10 cellular contexts compared by ENCODE assay signal in genomic region chr7:134766779-134767566, GRCh38. TPM values are rescaled to one million over a fixed set of nuclear protein-coding genes. Genes with fewer than 3 reads are reported as not detected.
DNase-seq lines count a peak whose midpoint lies in the region; ATAC-seq and TF ChIP-seq lines count a peak whose summit lies in the region.
"Had no signal": no experiment of that assay in that cellular context is flagged by ENCODE, and none has a peak within 500 bp of the region (broad histone marks: within the 10 kb centered on the region; RNA-seq: fewer than 3 reads in every experiment).

No MANE protein-coding gene starts in this region.

- peak overlapping the region; percentile 57 for H2AFZ ChIP-seq in GM23338
- H2AFZ ChIP-seq in SU-DHL-6 (ENCODE audit: low read depth, low read length, severe bottlenecking) = peak overlapping the region; percentile 60

- H3F3A ChIP-seq in GM23338 (replicated peaks; ENCODE audit: low read depth) (no peaks in the 10 kb centered on the region), SU-DHL-6 (ENCODE audit: insufficient read depth) (no peaks in the 10 kb centered on the region)

- no peaks in the 10 kb centered on the region for H3K9me3 ChIP-seq in SU-DHL-6 (ENCODE audit: insufficient read depth, low read length)

- intact Hi-C loops in activated naive CD4-positive, alpha-beta T cell treated with anti-CD3 and anti-CD28 coated beads for 36 hours (cut with micrococcal nuclease) = no loop called here

- H3K4me1 Mint-ChIP-seq in GM23338 = peaks cover 13% of the 10 kb centered on the region
- H3K4me1 Mint-ChIP-seq in naive B cell = peaks cover 34 to 39% (median 36%) of the 10 kb centered on the region in 3 donors
- H3K4me1 Mint-ChIP-seq in activated naive CD4-positive, alpha-beta T cell treated with anti-CD3 and anti-CD28 coated beads for 36 hours (ENCODE audit: low read depth) = no peaks in the 10 kb centered on the region

- H3K4me3 Mint-ChIP-seq in GM23338 (no peak overlapping the region), naive B cell (peak overlapping the region; percentile 38 to 81 (median 73))
- no peak overlapping the region for H3K4me3 Mint-ChIP-seq in activated naive CD4-positive, alpha-beta T cell treated with anti-CD3 and anti-CD28 coated beads for 36 hours

- no peaks in the 10 kb centered on the region for H3K79me2 ChIP-seq in GM23338 (replicated peaks; ENCODE audit: insufficient read depth)
- no peaks in the 10 kb centered on the region for H3K79me2 ChIP-seq in SU-DHL-6 (ENCODE audit: insufficient read depth, low read length)

- CTCF ChIA-PET in activated naive CD4-positive, alpha-beta T cell treated with anti-CD3 and anti-CD28 coated beads for 36 hours (lab: Charles Lee) = interaction anchor here (1.2 to 1.4 kb wide), 2 partner anchors 17 to 187 kb away, joined by 3 to 4 read pairs; no protein-coding TSS in a partner anchor

- H3K27ac Mint-ChIP-seq in GM23338 (no peak overlapping the region), naive B cell (peak overlapping the region; percentile 77 to 98 (median 94))
- no peak overlapping the region for H3K27ac Mint-ChIP-seq in activated naive CD4-positive, alpha-beta T cell treated with anti-CD3 and anti-CD28 coated beads for 36 hours

- H3K4me3 ChIP-seq in GM12865 (ENCODE audit: low read depth, low read length) = no peak overlapping the region
- no peak overlapping the region for H3K4me3 ChIP-seq in GM23338
- no peak overlapping the region for H3K4me3 ChIP-seq in SU-DHL-6 (ENCODE audit: insufficient read depth, low read length, poor library complexity, severe bottlenecking)

- H3K4me2 ChIP-seq in GM23338 (no peak overlapping the region), SU-DHL-6 (ENCODE audit: low read depth, low read length, poor library complexity, severe bottlenecking) (peak overlapping the region; percentile 43)

- H3K36me3 Mint-ChIP-seq in GM23338 (ENCODE audit: low read depth) = no peaks in the 10 kb centered on the region; the same call in 2 of the 3 replicates
- H3K36me3 Mint-ChIP-seq in naive B cell = peaks cover 0 to 6% of the 10 kb centered on the region in 2 donors
- peaks cover 2% of the 10 kb centered on the region for H3K36me3 Mint-ChIP-seq in activated naive CD4-positive, alpha-beta T cell treated with anti-CD3 and anti-CD28 coated beads for 36 hours (ENCODE audit: low read depth)

- H3K36me3 ChIP-seq in GM23338 (ENCODE audit: insufficient read depth) (no peaks in the 10 kb centered on the region), SU-DHL-6 (ENCODE audit: low read length) (no peaks in the 10 kb centered on the region)

- H3K9me2 ChIP-seq in GM23338 (ENCODE audit: insufficient read depth) (peaks cover 5% of the 10 kb centered on the region; the same call in 1 of the 2 replicates), SU-DHL-6 (replicated peaks; ENCODE audit: insufficient read depth, low read length) (no peaks in the 10 kb centered on the region)

- H4K20me1 ChIP-seq in GM23338 (replicated peaks; ENCODE audit: insufficient read depth) (no peaks in the 10 kb centered on the region), SU-DHL-6 (ENCODE audit: low read depth, low read length) (no peaks in the 10 kb centered on the region)

- H3K27ac ChIP-seq in GM23338 (ENCODE audit: low read depth) (no peak overlapping the region), SU-DHL-6 (ENCODE audit: low read depth, low read length) (peak overlapping the region; percentile 39; the same call in 1 of the 2 replicates)
- H3K27ac ChIP-seq: VCaP had no signal

- ATAC-seq in GM23338 (no peak), naive B cell (ENCODE audit: low read depth in 2 of 2) (peak; percentile 88 to 92)

- no peak for TF ChIP-seq CTCF in GM12865 (IDR thresholded peaks at IDR 0.05; ENCODE audit: insufficient read depth, low read depth, low read length, missing control alignments)
- TF ChIP-seq CTCF in GM23338 (conservative IDR thresholded peaks at IDR 0.05; ENCODE audit: low read depth in 2 of 2) = no peak
- no peak for TF ChIP-seq CTCF in SU-DHL-6 (IDR thresholded peaks at IDR 0.05; ENCODE audit: insufficient read depth, low read length, poor library complexity, severe bottlenecking)

- no peak overlapping the region for H3K9ac ChIP-seq in SU-DHL-6 (ENCODE audit: low read length)

- peaks cover 7% of the 10 kb centered on the region for H3K27me3 Mint-ChIP-seq in GM23338 (ENCODE audit: insufficient read depth, low read depth, poor library complexity)
- H3K27me3 Mint-ChIP-seq in naive B cell = no peaks in the 10 kb centered on the region
- no peaks in the 10 kb centered on the region for H3K27me3 Mint-ChIP-seq in activated naive CD4-positive, alpha-beta T cell treated with anti-CD3 and anti-CD28 coated beads for 36 hours (ENCODE audit: low read depth)

- 0 out of 2 replicates have a peak, but pooled peaks cover 4% of the 10 kb centered on the region for H3K4me1 ChIP-seq in GM23338 (ENCODE audit: insufficient read depth)

- H3K9me3 Mint-ChIP-seq in GM23338 (no peaks in the 10 kb centered on the region; the same call in 2 of the 3 replicates), naive B cell (peaks cover 0 to 2% (median 0%) of the 10 kb centered on the region in 7 donors)
- H3K9me3 Mint-ChIP-seq in activated naive CD4-positive, alpha-beta T cell treated with anti-CD3 and anti-CD28 coated beads for 36 hours = no peaks in the 10 kb centered on the region

- DNase-seq in GM12865 (ENCODE audit: low read depth) (peak; percentile 81), GM23338 (ENCODE audit: low spot score) (no peak), naive B cell (peak; percentile 51), DMS 273 treated with DMSO at 0.1 percent for 48 hours (lab: John Stamatoyannopoulos, UW) (no peak), NCI-H345 (lab: John Stamatoyannopoulos, UW) (no peak), SW 1271 (lab: John Stamatoyannopoulos, UW) (no peak)
- DNase-seq in activated naive CD4-positive, alpha-beta T cell treated with anti-CD3 and anti-CD28 coated beads for 36 hours = no peak
- DNase-seq: kidney had no signal

- H3K27me3 ChIP-seq in GM23338 (ENCODE audit: insufficient read depth) (no peaks in the 10 kb centered on the region), SU-DHL-6 (ENCODE audit: low read length) (no peaks in the 10 kb centered on the region)

TF ChIP-seq in GM23338, 12 proteins besides CTCF, POLR2A, EP300 and RAD21 (continues in another document):
- no peak for TF ChIP-seq POLR2AphosphoS5 (IDR thresholded peaks at IDR 0.05; ENCODE audit: low read depth)
- no peak for TF ChIP-seq ZNF114 (CRISPR knock-in tag; IDR thresholded peaks at IDR 0.05)

RNA-seq across cellular contexts. Expression of gene CALD1, which starts 12.5 kb away (rescaled TPM):
- total RNA-seq in GM23338 (2014; rRNA removed; shearing (Covaris generic)) = 132 and 133 TPM in 2 replicates
- 762 and 842 TPM in 2 replicates for polyA plus RNA-seq in GM23338 (2016; fragmentation: Nextera tagmentation; extraction: Ambion mirVana)
- polyA plus RNA-seq in naive B cell (ENCODE audit: low read depth in 6 of 6) = 1 to 10 TPM in 2 of 6 donors, under 1 TPM in 3, not detected in 1; 0.12 to 1.3 (median 0.64) TPM
- total RNA-seq in activated naive CD4-positive, alpha-beta T cell treated with anti-CD3 and anti-CD28 coated beads for 36 hours = under 1 TPM; 0.42 to 0.62 TPM

Comparison
In these comparisons a context has a peak if more than half of its experiments do, and no peak if none do; other contexts are left out.
1. DNase-seq: peak in GM12865 (single experiment) and naive B cell (single experiment); none in GM23338 (single experiment), DMS 273 treated with DMSO at 0.1 percent for 48 hours (single experiment), NCI-H345 (single experiment), SW 1271 (0 of 2) and activated naive CD4-positive, alpha-beta T cell treated with anti-CD3 and anti-CD28 coated beads for 36 hours (single experiment).
2. H3K27ac Mint-ChIP-seq: peak in naive B cell (6 of 6); none in GM23338 (single experiment) and activated naive CD4-positive, alpha-beta T cell treated with anti-CD3 and anti-CD28 coated beads for 36 hours (single experiment).
3. H3K4me3 Mint-ChIP-seq: peak in naive B cell (8 of 8); none in GM23338 (single experiment) and activated naive CD4-positive, alpha-beta T cell treated with anti-CD3 and anti-CD28 coated beads for 36 hours (single experiment).
4. RNA of gene CALD1, which starts 12.5 kb away (total RNA-seq): 132 to 133 TPM in GM23338; 0.42 to 0.62 TPM in activated naive CD4-positive, alpha-beta T cell treated with anti-CD3 and anti-CD28 coated beads for 36 hours; every median in the first group is over 10 times any median in the second.